In the genomic region with DNA sequence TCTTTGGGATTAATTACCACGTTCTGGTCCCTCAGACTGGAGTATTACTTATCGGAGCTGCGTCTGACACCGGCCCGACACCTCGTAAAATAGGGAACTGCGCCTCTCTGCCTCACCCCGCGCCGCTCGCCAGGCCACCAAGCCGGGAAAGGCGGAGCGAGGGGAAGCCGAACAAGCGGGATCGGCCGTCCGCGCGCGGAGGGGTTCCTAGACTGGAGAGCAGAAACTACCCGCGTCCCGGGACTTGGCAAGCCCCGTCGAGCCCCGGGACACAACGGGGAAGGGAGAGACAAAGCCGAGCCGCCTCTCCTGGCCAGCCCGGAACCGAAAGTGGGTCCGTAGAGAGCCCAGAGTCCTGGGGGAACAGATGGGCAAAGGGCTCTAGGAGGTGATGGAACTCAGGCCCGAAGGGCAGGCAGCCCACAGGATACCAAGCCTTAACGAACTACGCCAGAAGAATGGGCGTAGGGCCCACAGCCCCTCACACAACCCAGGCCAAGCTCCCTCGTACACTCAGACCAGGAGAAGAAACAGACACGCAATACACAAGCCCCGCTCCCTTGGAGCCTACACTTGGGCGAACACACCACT, we compare ENCODE assay signal across 13 cellular contexts. TPM values are rescaled to one million over a fixed set of nuclear protein-coding genes. Genes with fewer than 3 reads are reported as not detected.
A peak's percentile ranks its signal among the peaks of the same experiment; 100 is the strongest.
DNase-seq lines count a peak whose midpoint lies in the region; ATAC-seq, FAIRE-seq and TF ChIP-seq lines count a peak whose summit lies in the region.
"Had no signal": no experiment of that assay in that cellular context is flagged by ENCODE, and none has a peak within 500 bp of the region (broad histone marks: within the 10 kb centered on the region; RNA-seq: fewer than 3 reads in every experiment).

No MANE protein-coding gene starts in this region.

- H3K4me3 Mint-ChIP-seq in astrocyte (ENCODE audit: unreplicated experiment) = no peak overlapping the region
- peak overlapping the region; percentile 33 to 54 for H3K4me3 Mint-ChIP-seq in stimulated activated naive CD8-positive, alpha-beta T cell treated with anti-CD3 and anti-CD28 coated beads, Interleukin-15, amount 100 ng/mL, for 72 hours

- DNase-seq in DMS53 (lab: John Stamatoyannopoulos, UW) = peak; percentile 43
- no peak for DNase-seq in DMS53 treated with DMSO at 0.1 percent for 48 hours (lab: John Stamatoyannopoulos, UW; ENCODE audit: unreplicated experiment)
- DNase-seq in astrocyte (ENCODE audit: low read depth) = no peak
- peak in 1 of 2 donors; percentile 23 for DNase-seq in stimulated activated naive CD8-positive, alpha-beta T cell treated with anti-CD3 and anti-CD28 coated beads, Interleukin-15, amount 100 ng/mL, for 72 hours
- DNase-seq in NCI-H345 (lab: John Stamatoyannopoulos, UW) = no peak
- DNase-seq in cortex of kidney (lab: John Stamatoyannopoulos, UW) = no peak
- DNase-seq: activated CD4-positive, CD25-positive, alpha-beta regulatory T cell; NCI-H2227 treated with DMSO at 0.1 percent for 48 hours; trophoblast cell had no signal

- H3K27me3 Mint-ChIP-seq in astrocyte (ENCODE audit: low read depth, unreplicated experiment) = peaks cover 83% of the 10 kb centered on the region
- H3K27me3 Mint-ChIP-seq in stimulated activated naive CD8-positive, alpha-beta T cell treated with anti-CD3 and anti-CD28 coated beads, Interleukin-15, amount 100 ng/mL, for 72 hours = peaks cover 100% of the 10 kb centered on the region

- 3% methylated on average over 42 of the region's 42 CpGs for WGBS in liver

- peak overlapping the region; percentile 14 for H3K4me3 ChIP-seq in astrocyte (ENCODE audit: insufficient read depth, low read depth, low read length)
- peak overlapping the region in 2 of 3 donors; percentile 39 to 57 for H3K4me3 ChIP-seq in liver (ENCODE audit: low read depth in 1 of 3, low read length in 3 of 3)

- H3K4me2 ChIP-seq in astrocyte (ENCODE audit: low read length) = peak overlapping the region; percentile 70

- peaks cover 5% of the 10 kb centered on the region for H3K9me3 ChIP-seq in astrocyte (ENCODE audit: insufficient read depth, low read depth, low read length)
- no peaks in the 10 kb centered on the region for H3K9me3 ChIP-seq in liver (ENCODE audit: control insufficient read depth in 4 of 4, low read length in 3 of 4)

- H3K36me3 ChIP-seq in astrocyte (ENCODE audit: insufficient read depth, low read length) (no peaks in the 10 kb centered on the region), liver (ENCODE audit: control insufficient read depth in 4 of 4, insufficient read depth in 3 of 4, low read depth in 1 of 4, low read length in 3 of 4) (no peaks in the 10 kb centered on the region)

- peaks cover 4% of the 10 kb centered on the region for H3K4me1 Mint-ChIP-seq in astrocyte (ENCODE audit: low read depth, unreplicated experiment)
- peaks cover 65% of the 10 kb centered on the region for H3K4me1 Mint-ChIP-seq in stimulated activated naive CD8-positive, alpha-beta T cell treated with anti-CD3 and anti-CD28 coated beads, Interleukin-15, amount 100 ng/mL, for 72 hours

- H2AFZ ChIP-seq in astrocyte (ENCODE audit: low read depth, low read length) = no peak overlapping the region

- TF ChIP-seq CTCF in astrocyte (IDR thresholded peaks at IDR 0.05; ENCODE audit: insufficient read depth, low read depth, low read length) (no peak), liver (IDR thresholded peaks at IDR 0.05; ENCODE audit: low read depth, low read length, missing input control) (no peak)

- no peak overlapping the region for H3K9ac ChIP-seq in astrocyte (ENCODE audit: low read length)
- no peak overlapping the region for H3K9ac ChIP-seq in liver (ENCODE audit: low read depth in 1 of 2, low read length in 2 of 2)

- TF ChIP-seq RAD21 in liver (IDR thresholded peaks at IDR 0.05) = no peak

- H4K20me1 ChIP-seq in astrocyte (ENCODE audit: insufficient read depth, low read length) = peaks cover 23% of the 10 kb centered on the region

- peaks cover 95% of the 10 kb centered on the region for H3K27me3 ChIP-seq in astrocyte (ENCODE audit: insufficient read depth, low read length)
- peaks cover 0 to 49% (median 26%) of the 10 kb centered on the region in 4 donors for H3K27me3 ChIP-seq in liver (ENCODE audit: control insufficient read depth in 4 of 4, insufficient read depth in 4 of 4, low read length in 3 of 4)

- peak; percentile 31 for ATAC-seq in stimulated activated naive CD8-positive, alpha-beta T cell treated with anti-CD3 and anti-CD28 coated beads, Interleukin-15, amount 100 ng/mL, for 72 hours
- no peak for ATAC-seq in HG03571 (IDR thresholded peaks at IDR 0.05; ENCODE audit: unreplicated experiment)

- H3K79me2 ChIP-seq in astrocyte (ENCODE audit: insufficient read depth, low read length) = no peaks in the 10 kb centered on the region

- peak overlapping the region; percentile 58 for H3K27ac Mint-ChIP-seq in astrocyte (ENCODE audit: unreplicated experiment)
- H3K27ac Mint-ChIP-seq in stimulated activated naive CD8-positive, alpha-beta T cell treated with anti-CD3 and anti-CD28 coated beads, Interleukin-15, amount 100 ng/mL, for 72 hours = peak overlapping the region in 1 of 2 donors; percentile 8
- H3K27ac Mint-ChIP-seq: progenitor cell of endocrine pancreas had no signal

- H3K27ac ChIP-seq in astrocyte (ENCODE audit: low read depth, low read length) = no peak overlapping the region
- no peak overlapping the region for H3K27ac ChIP-seq in liver (ENCODE audit: low read depth in 1 of 2, low read length in 2 of 2)
- H3K27ac ChIP-seq: 22Rv1 had no signal

- FAIRE-seq in astrocyte (lab: Jason Lieb, UNC) = no peak

- H3K4me1 ChIP-seq in astrocyte (ENCODE audit: insufficient read depth, low read length) (peaks cover 3% of the 10 kb centered on the region), liver (ENCODE audit: control insufficient read depth in 4 of 4, insufficient read depth in 4 of 4, low read length in 3 of 4) (peaks cover 18 to 44% (median 23%) of the 10 kb centered on the region in 4 donors)

- peaks cover 25% of the 10 kb centered on the region for H3K9me3 Mint-ChIP-seq in astrocyte (ENCODE audit: unreplicated experiment)
- no peaks in the 10 kb centered on the region for H3K9me3 Mint-ChIP-seq in stimulated activated naive CD8-positive, alpha-beta T cell treated with anti-CD3 and anti-CD28 coated beads, Interleukin-15, amount 100 ng/mL, for 72 hours

- H3K36me3 Mint-ChIP-seq in astrocyte (ENCODE audit: low read depth, unreplicated experiment) = peaks cover 6% of the 10 kb centered on the region

TF ChIP-seq in liver, 16 proteins besides CTCF, POLR2A, EP300 and RAD21 (continues in another document):
- no peak for TF ChIP-seq JUND (IDR thresholded peaks at IDR 0.05)
- TF ChIP-seq SP1 (IDR thresholded peaks at IDR 0.05) = no peak
- no peak for TF ChIP-seq RXRA (IDR thresholded peaks at IDR 0.05)
- TF ChIP-seq, protein P1, sequence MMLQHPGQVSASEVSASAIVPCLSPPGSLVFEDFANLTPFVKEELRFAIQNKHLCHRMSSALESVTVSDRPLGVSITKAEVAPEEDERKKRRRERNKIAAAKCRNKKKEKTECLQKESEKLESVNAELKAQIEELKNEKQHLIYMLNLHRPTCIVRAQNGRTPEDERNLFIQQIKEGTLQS (IDR thresholded peaks at IDR 0.05) = no peak
- TF ChIP-seq, protein P2, sequence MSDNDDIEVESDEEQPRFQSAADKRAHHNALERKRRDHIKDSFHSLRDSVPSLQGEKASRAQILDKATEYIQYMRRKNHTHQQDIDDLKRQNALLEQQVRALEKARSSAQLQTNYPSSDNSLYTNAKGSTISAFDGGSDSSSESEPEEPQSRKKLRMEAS (IDR thresholded peaks at IDR 0.05) = no peak
- no peak for TF ChIP-seq HNF4G (IDR thresholded peaks at IDR 0.05)
- TF ChIP-seq TAF1 (conservative IDR thresholded peaks at IDR 0.05) = no peak
- no peak for TF ChIP-seq FOXA1 (IDR thresholded peaks at IDR 0.05)
- TF ChIP-seq FOXA2 (IDR thresholded peaks at IDR 0.05) = no peak
- TF ChIP-seq HNF4A (conservative IDR thresholded peaks at IDR 0.05) = no peak
- TF ChIP-seq, protein P3, sequence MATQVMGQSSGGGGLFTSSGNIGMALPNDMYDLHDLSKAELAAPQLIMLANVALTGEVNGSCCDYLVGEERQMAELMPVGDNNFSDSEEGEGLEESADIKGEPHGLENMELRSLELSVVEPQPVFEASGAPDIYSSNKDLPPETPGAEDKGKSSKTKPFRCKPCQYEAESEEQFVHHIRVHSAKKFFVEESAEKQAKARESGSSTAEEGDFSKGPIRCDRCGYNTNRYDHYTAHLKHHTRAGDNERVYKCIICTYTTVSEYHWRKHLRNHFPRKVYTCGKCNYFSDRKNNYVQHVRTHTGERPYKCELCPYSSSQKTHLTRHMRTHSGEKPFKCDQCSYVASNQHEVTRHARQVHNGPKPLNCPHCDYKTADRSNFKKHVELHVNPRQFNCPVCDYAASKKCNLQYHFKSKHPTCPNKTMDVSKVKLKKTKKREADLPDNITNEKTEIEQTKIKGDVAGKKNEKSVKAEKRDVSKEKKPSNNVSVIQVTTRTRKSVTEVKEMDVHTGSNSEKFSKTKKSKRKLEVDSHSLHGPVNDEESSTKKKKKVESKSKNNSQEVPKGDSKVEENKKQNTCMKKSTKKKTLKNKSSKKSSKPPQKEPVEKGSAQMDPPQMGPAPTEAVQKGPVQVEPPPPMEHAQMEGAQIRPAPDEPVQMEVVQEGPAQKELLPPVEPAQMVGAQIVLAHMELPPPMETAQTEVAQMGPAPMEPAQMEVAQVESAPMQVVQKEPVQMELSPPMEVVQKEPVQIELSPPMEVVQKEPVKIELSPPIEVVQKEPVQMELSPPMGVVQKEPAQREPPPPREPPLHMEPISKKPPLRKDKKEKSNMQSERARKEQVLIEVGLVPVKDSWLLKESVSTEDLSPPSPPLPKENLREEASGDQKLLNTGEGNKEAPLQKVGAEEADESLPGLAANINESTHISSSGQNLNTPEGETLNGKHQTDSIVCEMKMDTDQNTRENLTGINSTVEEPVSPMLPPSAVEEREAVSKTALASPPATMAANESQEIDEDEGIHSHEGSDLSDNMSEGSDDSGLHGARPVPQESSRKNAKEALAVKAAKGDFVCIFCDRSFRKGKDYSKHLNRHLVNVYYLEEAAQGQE (IDR thresholded peaks at IDR 0.05) = no peak
- TF ChIP-seq, protein P4, sequence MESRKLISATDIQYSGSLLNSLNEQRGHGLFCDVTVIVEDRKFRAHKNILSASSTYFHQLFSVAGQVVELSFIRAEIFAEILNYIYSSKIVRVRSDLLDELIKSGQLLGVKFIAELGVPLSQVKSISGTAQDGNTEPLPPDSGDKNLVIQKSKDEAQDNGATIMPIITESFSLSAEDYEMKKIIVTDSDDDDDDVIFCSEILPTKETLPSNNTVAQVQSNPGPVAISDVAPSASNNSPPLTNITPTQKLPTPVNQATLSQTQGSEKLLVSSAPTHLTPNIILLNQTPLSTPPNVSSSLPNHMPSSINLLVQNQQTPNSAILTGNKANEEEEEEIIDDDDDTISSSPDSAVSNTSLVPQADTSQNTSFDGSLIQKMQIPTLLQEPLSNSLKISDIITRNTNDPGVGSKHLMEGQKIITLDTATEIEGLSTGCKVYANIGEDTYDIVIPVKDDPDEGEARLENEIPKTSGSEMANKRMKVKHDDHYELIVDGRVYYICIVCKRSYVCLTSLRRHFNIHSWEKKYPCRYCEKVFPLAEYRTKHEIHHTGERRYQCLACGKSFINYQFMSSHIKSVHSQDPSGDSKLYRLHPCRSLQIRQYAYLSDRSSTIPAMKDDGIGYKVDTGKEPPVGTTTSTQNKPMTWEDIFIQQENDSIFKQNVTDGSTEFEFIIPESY (IDR thresholded peaks at IDR 0.05) = no peak

RNA-seq across cellular contexts. Expression of a gene that starts 6.5 kb away (rescaled TPM):
- total RNA-seq in astrocyte = not detected in 2 replicates
- not detected for total RNA-seq in liver
- not detected for polyA plus RNA-seq in liver
- total RNA-seq: progenitor cell of endocrine pancreas had no signal
